23 cellular contexts compared by ENCODE assay signal in the genomic region with DNA sequence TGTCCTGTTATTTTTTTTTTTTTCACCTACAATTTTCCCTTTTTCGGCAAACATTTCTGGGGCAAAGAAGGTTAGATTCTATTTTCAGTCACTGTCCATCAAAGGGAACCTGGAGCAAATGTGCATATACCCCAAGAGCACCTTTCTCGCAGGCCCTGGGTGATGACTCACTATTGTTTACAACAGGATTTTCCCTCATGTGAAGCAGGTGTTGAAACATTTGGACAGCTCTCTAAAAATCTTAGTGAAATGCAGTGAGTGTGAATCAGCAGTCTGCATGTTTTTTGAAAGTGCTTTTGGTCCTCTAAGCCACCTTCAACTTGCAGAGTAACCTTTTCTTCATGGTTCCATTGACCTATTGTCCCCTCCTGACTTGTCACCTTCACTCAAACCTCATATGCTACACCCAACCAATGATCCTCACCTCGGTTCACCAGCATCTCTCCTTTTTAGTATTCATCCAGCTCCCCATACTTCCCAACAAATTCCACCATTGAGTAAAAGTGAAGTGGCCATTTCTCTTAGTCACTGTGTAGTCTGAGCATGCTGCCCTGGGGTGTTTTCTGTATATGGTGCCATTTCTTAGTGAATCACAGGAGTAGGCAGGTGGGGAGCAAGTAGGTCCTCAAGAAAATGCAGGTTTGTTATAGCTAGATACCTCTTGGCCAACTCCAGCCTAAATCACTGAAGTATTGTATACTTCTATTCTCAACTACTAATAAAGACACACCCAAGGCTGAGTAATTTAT.
DNase-seq lines count a peak whose midpoint lies in the region; ATAC-seq, FAIRE-seq and TF ChIP-seq lines count a peak whose summit lies in the region.
"Had no signal": no experiment of that assay in that cellular context is flagged by ENCODE, and none has a peak within 500 bp of the region (broad histone marks: within the 10 kb centered on the region; RNA-seq: fewer than 3 reads in every experiment).

No MANE protein-coding gene starts in this region.

- H3K9me3 ChIP-seq in astrocyte (ENCODE audit: insufficient read depth, low read depth, low read length), result no peaks in the 10 kb centered on the region
- H3K9me3 ChIP-seq in gastroesophageal sphincter, result no peaks in the 10 kb centered on the region
- H3K9me3 ChIP-seq: gastrocnemius medialis, lower lobe of right lung, ovary had no signal

- H3K4me1 Mint-ChIP-seq in astrocyte (ENCODE audit: low read depth, unreplicated experiment), result peaks cover 6% of the 10 kb centered on the region
- H3K4me1 Mint-ChIP-seq: activated CD4-positive, alpha-beta T cell treated with anti-CD3 and anti-CD28 coated beads for 36 hours; CD8-positive, alpha-beta memory T cell; naive B cell had no signal

- no peak overlapping the region for H3K4me2 ChIP-seq in astrocyte (ENCODE audit: low read length)

- H3K27me3 ChIP-seq in astrocyte (ENCODE audit: insufficient read depth, low read length) (peaks cover 2% of the 10 kb centered on the region), gastroesophageal sphincter (no peaks in the 10 kb centered on the region)
- H3K27me3 ChIP-seq: gastrocnemius medialis, ovary had no signal

- H3K4me3 ChIP-seq in astrocyte (ENCODE audit: insufficient read depth, low read depth, low read length) (no peak overlapping the region), gastroesophageal sphincter (no peak overlapping the region)
- H3K4me3 ChIP-seq: gastrocnemius medialis, GM23248, lower lobe of right lung, ovary, SK-N-MC had no signal

- H3K4me1 ChIP-seq in astrocyte (ENCODE audit: insufficient read depth, low read length), result no peaks in the 10 kb centered on the region
- no peaks in the 10 kb centered on the region for H3K4me1 ChIP-seq in gastroesophageal sphincter
- H3K4me1 ChIP-seq: gastrocnemius medialis, lower lobe of right lung had no signal

- no peak for TF ChIP-seq POLR2A in gastroesophageal sphincter (IDR thresholded peaks at IDR 0.05)

- H3K36me3 Mint-ChIP-seq in astrocyte (ENCODE audit: low read depth, unreplicated experiment), result no peaks in the 10 kb centered on the region
- H3K36me3 Mint-ChIP-seq: CD8-positive, alpha-beta memory T cell; naive B cell had no signal

- DNase-seq in DMS53 (lab: John Stamatoyannopoulos, UW) (peak; percentile 95), NCI-H1694 treated with DMSO at 0.1 percent for 48 hours (lab: John Stamatoyannopoulos, UW) (peak; percentile 24), astrocyte (ENCODE audit: low read depth) (peak; percentile 1), kidney glomerular epithelial cell (lab: John Stamatoyannopoulos, UW) (peak; percentile 8), DMS114 treated with DMSO at 0.1 percent for 48 hours (lab: John Stamatoyannopoulos, UW; ENCODE audit: unreplicated experiment) (no peak)
- no peak for DNase-seq in activated CD4-positive, alpha-beta T cell treated with anti-CD3 and anti-CD28 coated beads, Interleukin-2, amount 50 U/mL, for 4 hours
- DNase-seq: activated CD4-positive, alpha-beta T cell treated with anti-CD3 and anti-CD28 coated beads for 36 hours; activated gamma-delta T cell; amygdala; CD8-positive, alpha-beta memory T cell; gastrocnemius medialis; GM23248; Karpas-422; lower lobe of right lung; naive B cell; NCI-H446; ovary; stimulated activated CD4-positive, alpha-beta T cell treated with anti-CD3 and anti-CD28 coated beads, Interleukin-2, amount 100 ng/mL, for 24 hours; T1000 had no signal

- TF ChIP-seq CTCF in astrocyte (IDR thresholded peaks at IDR 0.05; ENCODE audit: insufficient read depth, low read depth, low read length) (no peak), gastroesophageal sphincter (IDR thresholded peaks at IDR 0.05) (no peak)

- H3K9ac ChIP-seq in astrocyte (ENCODE audit: low read length), result no peak overlapping the region
- H3K9ac ChIP-seq: GM23248 had no signal

- no peak overlapping the region for H3K4me3 Mint-ChIP-seq in astrocyte (ENCODE audit: unreplicated experiment)
- H3K4me3 Mint-ChIP-seq: activated CD4-positive, alpha-beta T cell treated with anti-CD3 and anti-CD28 coated beads for 36 hours; CD8-positive, alpha-beta memory T cell; naive B cell had no signal

- H2AFZ ChIP-seq in astrocyte (ENCODE audit: low read depth, low read length), result no peak overlapping the region
- H2AFZ ChIP-seq: GM23248 had no signal

- FAIRE-seq in astrocyte (lab: Jason Lieb, UNC), result no peak

- WGBS in gastroesophageal sphincter (ENCODE audit: low coverage in 1 of 2), 2 donors, result 33 to 76% methylated on average over 2 to 3 of the region's 3 CpGs

- no peaks in the 10 kb centered on the region for H4K20me1 ChIP-seq in astrocyte (ENCODE audit: insufficient read depth, low read length)

- H3K79me2 ChIP-seq in astrocyte (ENCODE audit: insufficient read depth, low read length), result no peaks in the 10 kb centered on the region

- H3K27ac Mint-ChIP-seq in astrocyte (ENCODE audit: unreplicated experiment), result peak overlapping the region; percentile 8
- H3K27ac Mint-ChIP-seq: activated CD4-positive, alpha-beta T cell treated with anti-CD3 and anti-CD28 coated beads for 36 hours; CD8-positive, alpha-beta memory T cell had no signal

- no peak for TF ChIP-seq EP300 in gastroesophageal sphincter (IDR thresholded peaks at IDR 0.05)

- H3K27ac ChIP-seq in astrocyte (ENCODE audit: low read depth, low read length) (no peak overlapping the region), gastroesophageal sphincter (no peak overlapping the region)
- H3K27ac ChIP-seq: gastrocnemius medialis, GM23248, HL-60, lower lobe of right lung, ovary, SK-N-MC had no signal

- H3K27me3 Mint-ChIP-seq in astrocyte (ENCODE audit: low read depth, unreplicated experiment), result no peaks in the 10 kb centered on the region
- H3K27me3 Mint-ChIP-seq: activated CD4-positive, alpha-beta T cell treated with anti-CD3 and anti-CD28 coated beads for 36 hours; CD8-positive, alpha-beta memory T cell had no signal

- ATAC-seq in gastroesophageal sphincter, result no peak
- ATAC-seq in HG03571 (IDR thresholded peaks at IDR 0.05; ENCODE audit: unreplicated experiment), result no peak
- ATAC-seq: activated CD4-positive, alpha-beta T cell treated with anti-CD3 and anti-CD28 coated beads for 36 hours; gastrocnemius medialis had no signal

- H3K9me3 Mint-ChIP-seq in astrocyte (ENCODE audit: unreplicated experiment), result no peaks in the 10 kb centered on the region

- H3K36me3 ChIP-seq in astrocyte (ENCODE audit: insufficient read depth, low read length), result no peaks in the 10 kb centered on the region
- H3K36me3 ChIP-seq in gastroesophageal sphincter, result no peaks in the 10 kb centered on the region
- H3K36me3 ChIP-seq: gastrocnemius medialis, lower lobe of right lung, ovary had no signal

Comparison
In these comparisons a context has a peak if more than half of its experiments do, and no peak if none do; other contexts are left out.
1. DNase-seq: peak in DMS53 (single experiment), NCI-H1694 treated with DMSO at 0.1 percent for 48 hours (single experiment), astrocyte (single experiment) and kidney glomerular epithelial cell (single experiment); none in activated CD4-positive, alpha-beta T cell treated with anti-CD3 and anti-CD28 coated beads, Interleukin-2, amount 50 U/mL, for 4 hours (0 of 2) and DMS114 treated with DMSO at 0.1 percent for 48 hours (single experiment).